Comparison of ENCODE assay signal across 4 cellular contexts in genomic region chr5:145964008-145964407, GRCh38. TPM values are rescaled to one million over a fixed set of nuclear protein-coding genes. Genes with fewer than 3 reads are reported as not detected.
"Had no signal": no experiment of that assay in that cellular context is flagged by ENCODE, and none has a peak within 500 bp of the region (broad histone marks: within the 10 kb centered on the region; RNA-seq: fewer than 3 reads in every experiment).

No MANE protein-coding gene starts in this region.

RNA-seq across cellular contexts. Expression of gene SH3RF2, which starts 27.6 kb away (rescaled TPM):
- total RNA-seq: activated naive CD4-positive, alpha-beta T cell treated with anti-CD3 and anti-CD28 coated beads for 36 hours; activated naive CD4-positive, alpha-beta T cell treated with anti-CD3 and anti-CD28 coated beads, Interleukin-2, amount 50 U/mL, for 72 hours; activated naive CD8-positive, alpha-beta T cell treated with anti-CD3 and anti-CD28 coated beads for 36 hours; activated naive CD8-positive, alpha-beta T cell treated with anti-CD3 and anti-CD28 coated beads, Interleukin-2, amount 10 ng/mL, durations not matched to agents 7 days and 5 days had no signal
